ENCODE assay signal across 1 cellular context in the genomic region with DNA sequence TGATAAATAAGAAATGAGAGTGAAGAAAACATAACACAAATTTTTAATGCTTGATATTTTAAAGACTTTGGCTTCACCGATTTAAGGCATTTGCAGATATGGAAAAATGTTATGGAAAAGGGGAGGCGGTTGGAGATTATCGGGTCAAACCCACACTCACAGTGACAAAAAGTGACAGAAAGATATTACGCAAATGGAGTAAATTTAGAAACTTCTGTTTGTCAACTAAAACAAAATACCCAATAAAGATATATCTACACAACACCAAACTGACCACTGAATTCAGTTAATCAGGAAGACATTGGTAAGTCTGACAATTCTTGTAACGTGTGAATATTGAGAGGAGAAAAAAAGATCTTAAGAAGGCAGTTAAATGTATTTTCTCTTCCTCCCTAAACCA.
TF ChIP-seq lines count a peak whose summit lies in the region.

No MANE protein-coding gene starts in this region.

TF ChIP-seq in IMR-90, 13 proteins besides CTCF, POLR2A, EP300 and RAD21 (continued from another document):
- TF ChIP-seq, protein P1, sequence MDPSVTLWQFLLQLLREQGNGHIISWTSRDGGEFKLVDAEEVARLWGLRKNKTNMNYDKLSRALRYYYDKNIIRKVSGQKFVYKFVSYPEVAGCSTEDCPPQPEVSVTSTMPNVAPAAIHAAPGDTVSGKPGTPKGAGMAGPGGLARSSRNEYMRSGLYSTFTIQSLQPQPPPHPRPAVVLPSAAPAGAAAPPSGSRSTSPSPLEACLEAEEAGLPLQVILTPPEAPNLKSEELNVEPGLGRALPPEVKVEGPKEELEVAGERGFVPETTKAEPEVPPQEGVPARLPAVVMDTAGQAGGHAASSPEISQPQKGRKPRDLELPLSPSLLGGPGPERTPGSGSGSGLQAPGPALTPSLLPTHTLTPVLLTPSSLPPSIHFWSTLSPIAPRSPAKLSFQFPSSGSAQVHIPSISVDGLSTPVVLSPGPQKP (IDR thresholded peaks at IDR 0.05; ENCODE audit: borderline replicate concordance, low read depth, low read length), result no peak
- TF ChIP-seq RCOR1 (IDR thresholded peaks at IDR 0.05; ENCODE audit: insufficient replicate concordance, low read length) (no peak), FOS (IDR thresholded peaks at IDR 0.05; ENCODE audit: low read depth, low read length) (no peak)
TF ChIP-seq in IMR-90: peak in this region for 0.
